In genomic region chr5:92641031-92641962, GRCh38 we compare ENCODE assay signal across 8 cellular contexts.
A peak's percentile ranks its signal among the peaks of the same experiment; 100 is the strongest.
DNase-seq lines count a peak whose midpoint lies in the region; ATAC-seq and TF ChIP-seq lines count a peak whose summit lies in the region.

No MANE protein-coding gene starts in this region.

- peak; percentile 55 for DNase-seq in HEK293T (ENCODE audit: extremely low spot score)
- peak; percentile 3 to 41 for DNase-seq in PC-9
- DNase-seq in fibroblast of villous mesenchyme (ENCODE audit: low read depth), result peak; percentile 87
- DNase-seq in skeletal muscle cell (ENCODE audit: low read depth), result peak; percentile 66
- DNase-seq in mesenteric fat pad (ENCODE audit: low spot score), result no peak
- DNase-seq in activated CD4-positive, alpha-beta T cell treated with anti-CD3 and anti-CD28 coated beads, Interleukin-2, amount 10 ng/mL, durations not matched to agents 7 days and 5 days, result no peak
- DNase-seq in stimulated activated CD4-positive, alpha-beta T cell treated with anti-CD3 and anti-CD28 coated beads, Interleukin-2, amount 100 ng/mL, for 48 hours, result no peak

- H4K20me1 ChIP-seq in PC-9 (ENCODE audit: insufficient read depth), result no peaks in the 10 kb centered on the region

- H3K4me1 ChIP-seq in PC-9 (replicated peaks; ENCODE audit: insufficient read depth), result peaks cover 16% of the 10 kb centered on the region

- H2AFZ ChIP-seq in PC-9, result peak overlapping the region; percentile 74

- no peaks in the 10 kb centered on the region for H3K36me3 Mint-ChIP-seq in activated CD4-positive, alpha-beta T cell treated with anti-CD3 and anti-CD28 coated beads, Interleukin-2, amount 10 ng/mL, durations not matched to agents 7 days and 5 days (ENCODE audit: low read depth)

- no peaks in the 10 kb centered on the region for H3K36me3 ChIP-seq in PC-9 (ENCODE audit: low read depth)

- H3K9me3 Mint-ChIP-seq in activated CD4-positive, alpha-beta T cell treated with anti-CD3 and anti-CD28 coated beads, Interleukin-2, amount 10 ng/mL, durations not matched to agents 7 days and 5 days, result no peaks in the 10 kb centered on the region

- no TSS peak for BruUV-seq in PC-9 (replicated peaks; lab: Mats Ljungman, UMichigan)

- TF ChIP-seq CTCF in PC-9 (conservative IDR thresholded peaks at IDR 0.05), result no peak
- no peak for TF ChIP-seq CTCF in fibroblast of villous mesenchyme (IDR thresholded peaks at IDR 0.05; ENCODE audit: insufficient read depth, low read depth, low read length)

- CTCF ChIA-PET in HEK293T (lab: Yijun Ruan, JAX), result no interaction called here
- CTCF ChIA-PET in PC-9 (lab: Charles Lee), result no interaction called here
- CTCF ChIA-PET in activated CD4-positive, alpha-beta T cell treated with anti-CD3 and anti-CD28 coated beads, Interleukin-2, amount 10 ng/mL, durations not matched to agents 7 days and 5 days (lab: Charles Lee), result no interaction called here

- intact Hi-C loops in PC-9 (cut with micrococcal nuclease; ENCODE audit: unreplicated experiment), result no loop called here

- H3K79me2 ChIP-seq in PC-9 (ENCODE audit: low read depth), result no peaks in the 10 kb centered on the region

- peak overlapping the region; percentile 53 for H3K4me3 ChIP-seq in PC-9
- peak overlapping the region; percentile 35 for H3K4me3 ChIP-seq in fibroblast of villous mesenchyme (ENCODE audit: low read depth, low read length)
- H3K4me3 ChIP-seq in skeletal muscle cell (ENCODE audit: low read depth, low read length), result peak overlapping the region; percentile 31

- no peaks in the 10 kb centered on the region for H3F3A ChIP-seq in PC-9 (ENCODE audit: insufficient read depth, low read depth)

- H3K27ac ChIP-seq in PC-9, result no peak overlapping the region

- no peaks in the 10 kb centered on the region for H3K4me1 Mint-ChIP-seq in activated CD4-positive, alpha-beta T cell treated with anti-CD3 and anti-CD28 coated beads, Interleukin-2, amount 10 ng/mL, durations not matched to agents 7 days and 5 days

- H3K27me3 ChIP-seq in PC-9 (ENCODE audit: insufficient read depth, low read depth), result no peaks in the 10 kb centered on the region

- no peaks in the 10 kb centered on the region for H3K27me3 Mint-ChIP-seq in activated CD4-positive, alpha-beta T cell treated with anti-CD3 and anti-CD28 coated beads, Interleukin-2, amount 10 ng/mL, durations not matched to agents 7 days and 5 days

- POLR2A ChIA-PET in HEK293T (lab: Yijun Ruan, JAX) (no interaction called here), PC-9 (lab: Charles Lee; ENCODE audit: unreplicated experiment) (no interaction called here)
- POLR2A ChIA-PET in activated CD4-positive, alpha-beta T cell treated with anti-CD3 and anti-CD28 coated beads, Interleukin-2, amount 10 ng/mL, durations not matched to agents 7 days and 5 days (lab: Charles Lee), result no interaction called here

- no peak for ATAC-seq in GM21529 (IDR thresholded peaks at IDR 0.05; ENCODE audit: unreplicated experiment)

- H3K27ac Mint-ChIP-seq in activated CD4-positive, alpha-beta T cell treated with anti-CD3 and anti-CD28 coated beads, Interleukin-2, amount 10 ng/mL, durations not matched to agents 7 days and 5 days, result no peak overlapping the region

- H3K4me2 ChIP-seq in PC-9, result peak overlapping the region; percentile 71

- no peaks in the 10 kb centered on the region for H3K9me3 ChIP-seq in PC-9 (ENCODE audit: insufficient read depth, low read depth)

- H3K9me2 ChIP-seq in PC-9 (ENCODE audit: insufficient read depth), result no peaks in the 10 kb centered on the region

- H3K4me3 Mint-ChIP-seq in activated CD4-positive, alpha-beta T cell treated with anti-CD3 and anti-CD28 coated beads, Interleukin-2, amount 10 ng/mL, durations not matched to agents 7 days and 5 days, result no peak overlapping the region

TF ChIP-seq in HEK293T, 16 proteins besides CTCF, POLR2A, EP300 and RAD21:
- TF ChIP-seq CTBP1 (IDR thresholded peaks at IDR 0.05; ENCODE audit: borderline replicate concordance) (peak; percentile 87), NFRKB (IDR thresholded peaks at IDR 0.05) (no peak), SP1 (IDR thresholded peaks at IDR 0.05) (no peak), BHLHE40 (IDR thresholded peaks at IDR 0.05; ENCODE audit: borderline replicate concordance) (no peak), ARNT (IDR thresholded peaks at IDR 0.05) (peak; percentile 97), FOXA1 (IDR thresholded peaks at IDR 0.05) (peak; percentile 52; the same call in 1 of the 2 replicates), SUZ12 (IDR thresholded peaks at IDR 0.05) (no peak), FOXK2 (IDR thresholded peaks at IDR 0.05) (peak; percentile 73), LEF1 (IDR thresholded peaks at IDR 0.05; ENCODE audit: borderline replicate concordance) (peak; percentile 80; the same call in 1 of the 2 replicates), L3MBTL2 (conservative IDR thresholded peaks at IDR 0.05) (no peak), PKNOX1 (IDR thresholded peaks at IDR 0.05) (peak; percentile 97)

Comparison
In these comparisons a context has a peak if more than half of its experiments do, and no peak if none do; other contexts are left out.
1. DNase-seq: peak in HEK293T (single experiment), PC-9 (2 of 2), fibroblast of villous mesenchyme (single experiment) and skeletal muscle cell (single experiment); none in mesenteric fat pad (single experiment), activated CD4-positive, alpha-beta T cell treated with anti-CD3 and anti-CD28 coated beads, Interleukin-2, amount 10 ng/mL, durations not matched to agents 7 days and 5 days (single experiment) and stimulated activated CD4-positive, alpha-beta T cell treated with anti-CD3 and anti-CD28 coated beads, Interleukin-2, amount 100 ng/mL, for 48 hours (0 of 2).
2. Peak in every context shown above with its lines, with median percentiles within 50 percentile points of each other: H3K4me3 ChIP-seq.